In the genomic region with DNA sequence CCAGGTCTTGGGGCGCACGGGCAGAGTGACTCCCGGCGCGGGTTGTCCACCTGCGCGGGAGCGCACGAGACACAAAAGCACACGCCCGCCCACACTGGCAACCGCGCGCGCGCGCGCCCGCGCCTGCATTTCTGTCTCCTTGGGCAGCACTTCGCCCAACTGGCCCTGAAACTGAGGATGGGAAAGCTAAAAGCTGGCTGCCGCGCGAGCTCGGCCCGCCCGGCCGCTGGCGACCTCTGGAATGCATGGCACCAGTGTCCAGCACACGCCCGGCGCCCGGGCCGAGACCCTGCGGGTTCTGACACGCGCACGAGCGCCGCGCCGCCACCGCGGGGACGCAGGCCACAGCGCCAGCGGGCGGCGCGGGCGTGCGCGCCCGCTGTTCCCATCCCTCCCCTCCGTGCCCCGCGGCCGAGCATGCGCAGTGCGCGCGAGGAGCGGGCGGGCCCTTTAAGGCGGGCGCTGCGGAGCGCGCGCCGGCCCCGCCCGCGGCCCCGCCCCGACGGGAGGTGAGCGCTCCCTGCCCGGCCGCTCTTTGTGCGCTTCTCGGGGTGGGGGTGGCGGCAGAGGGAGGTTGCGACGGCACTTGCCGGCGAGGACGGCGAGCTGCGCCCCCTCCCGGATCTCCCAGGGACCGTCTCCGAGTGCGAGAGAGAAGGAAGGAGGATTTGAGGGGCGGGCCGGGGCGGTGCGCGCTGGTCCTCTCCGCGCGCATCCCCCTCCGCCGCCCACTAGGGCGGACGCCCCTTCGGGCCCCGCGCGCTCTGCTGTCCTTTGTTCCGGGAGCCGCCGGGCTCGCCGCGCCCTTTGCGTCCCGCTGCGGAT, we compare ENCODE assay signal across 8 cellular contexts. TPM values are rescaled to one million over a fixed set of nuclear protein-coding genes. Genes with fewer than 3 reads are reported as not detected.
DNase-seq lines count a peak whose midpoint lies in the region; ATAC-seq and TF ChIP-seq lines count a peak whose summit lies in the region.

No MANE protein-coding gene starts in this region.

- DNase-seq in GM19240 (ENCODE audit: insufficient read length, low spot score) (peak; percentile 94), NCI-H524 treated with DMSO at 0.1 percent for 48 hours (lab: John Stamatoyannopoulos, UW) (peak; percentile 75), dorsolateral prefrontal cortex (peak; percentile 77 to 92 (median 84)), lower lobe of right lung (peak; percentile 94)
- DNase-seq in activated CD4-positive, alpha-beta T cell treated with anti-CD3 and anti-CD28 coated beads, Interleukin-2, amount 50 U/mL, for 4 hours = peak; percentile 81 to 85
- DNase-seq in stimulated activated CD4-positive, alpha-beta T cell treated with anti-CD3 and anti-CD28 coated beads, Interleukin-4, amount 100 ng/mL, for 48 hours (ENCODE audit: low read depth in 2 of 2) = peak; percentile 81 to 84

- TF ChIP-seq CTCF in dorsolateral prefrontal cortex (IDR thresholded peaks at IDR 0.05 in 54 of 56, conservative IDR thresholded peaks at IDR 0.05 in 2 of 56; ENCODE audit: low read depth in 1 of 56, partially characterized antibody in 56 of 56) (peak; percentile 36 to 88 (median 72)), lower lobe of right lung (IDR thresholded peaks at IDR 0.05) (peak; percentile 69)

- peaks cover 31% of the 10 kb centered on the region for H4K20me1 ChIP-seq in BLaER1

- H3K9me3 ChIP-seq in BLaER1 (no peaks in the 10 kb centered on the region), lower lobe of right lung (no peaks in the 10 kb centered on the region)

- H3K36me3 ChIP-seq in BLaER1 (peaks cover 19% of the 10 kb centered on the region), lower lobe of right lung (no peaks in the 10 kb centered on the region)

- H3K9ac ChIP-seq in BLaER1 = peak overlapping the region; percentile 97

- peak overlapping the region; percentile 98 for H3K27ac ChIP-seq in BLaER1
- peak overlapping the region; percentile 71 to 99 (median 96) for H3K27ac ChIP-seq in dorsolateral prefrontal cortex
- H3K27ac ChIP-seq in lower lobe of right lung = peak overlapping the region; percentile 90

- intact Hi-C loops in dorsolateral prefrontal cortex (cut with DNase I) = loop anchor here (2.0 to 10.0 kb wide), 8 partner anchors 135 to 1352 kb away; a partner anchor contains a TSS
- intact Hi-C loops in lower lobe of right lung (cut with DNase I) = no loop called here

- H3K4me1 ChIP-seq in BLaER1 = peaks cover 38% of the 10 kb centered on the region
- H3K4me1 ChIP-seq in lower lobe of right lung = peaks cover 21% of the 10 kb centered on the region

- peak overlapping the region; percentile 83 for H3K4me2 ChIP-seq in BLaER1

- peak; percentile 68 for ATAC-seq in HG03457 (IDR thresholded peaks at IDR 0.05; ENCODE audit: unreplicated experiment)
- peak; percentile 90 to 93 for ATAC-seq in lower lobe of right lung

- no peaks in the 10 kb centered on the region for H3K27me3 ChIP-seq in BLaER1
- H3K27me3 ChIP-seq in dorsolateral prefrontal cortex = peaks cover 0 to 7% (median 0%) of the 10 kb centered on the region in 45 donors
- H3K27me3 ChIP-seq in lower lobe of right lung (ENCODE audit: low read depth) = peaks cover 7% of the 10 kb centered on the region

- H3K4me3 ChIP-seq in BLaER1 (peak overlapping the region; percentile 83), dorsolateral prefrontal cortex (peak overlapping the region; percentile 67 to 95 (median 84)), lower lobe of right lung (peak overlapping the region; percentile 76)

RNA-seq across cellular contexts. Expression of a gene that starts 1.1 kb away (rescaled TPM):
- total RNA-seq in dorsolateral prefrontal cortex (1 to 10 TPM; 2.6 to 7.8 (median 4.8) TPM), lower lobe of right lung (1.8 TPM)

Comparison
In these comparisons a context has a peak if more than half of its experiments do, and no peak if none do; other contexts are left out.
1. Peak in every context shown above with its lines: DNase-seq, ATAC-seq, H3K4me3 ChIP-seq and H3K27ac ChIP-seq.